ENCODE assay signal across 30 cellular contexts in genomic region chr6:11740875-11741274, GRCh38. TPM values are rescaled to one million over a fixed set of nuclear protein-coding genes. Genes with fewer than 3 reads are reported as not detected.
"Had no signal": no experiment of that assay in that cellular context is flagged by ENCODE, and none has a peak within 500 bp of the region (broad histone marks: within the 10 kb centered on the region; RNA-seq: fewer than 3 reads in every experiment).

No MANE protein-coding gene starts in this region.

- ATAC-seq: activated naive CD4-positive, alpha-beta T cell treated with anti-CD3 and anti-CD28 coated beads, Interleukin-2, amount 50 U/mL, for 72 hours; activated T-cell treated with anti-CD3 and anti-CD28 coated beads, Interleukin-2, amount 50 U/mL, for 4 hours; gastroesophageal sphincter; heart right ventricle; T-cell had no signal

- H3K27ac Mint-ChIP-seq: activated B cell treated with CpG ODN at 0.5 μM for 24 hours; activated naive CD4-positive, alpha-beta T cell treated with anti-CD3 and anti-CD28 coated beads, Interleukin-2, amount 10 ng/mL, durations not matched to agents 7 days and 5 days; activated naive CD4-positive, alpha-beta T cell treated with anti-CD3 and anti-CD28 coated beads, Interleukin-2, amount 50 U/mL, for 72 hours; activated T-helper 1 cell treated with anti-CD3 and anti-CD28 coated beads, Interleukin-12 subunit alpha, Interleukin-12 subunit beta, Interleukin-2, Interleukin-4 antibody, amounts not matched to agents 30 ng/mL and 10 ng/mL and 1 ng/mL, durations not matched to agents 14 hours and 24 hours and 36 hours; brain; T-helper 1 cell treated with Interleukin-12 subunit alpha and Interleukin-12 subunit beta and Interleukin-4 antibody, amounts not matched to agents 30 μg/mL and 1 μg/mL, for 36 hours; T-helper 2 cell treated with Interferon-gamma antibody and Interleukin-4, amounts not matched to agents 5 μg/mL and 100 μg/mL, for 36 hours had no signal

- DNase-seq: activated B cell treated with CpG ODN at 0.5 μM for 24 hours; activated CD4-positive, alpha-beta T cell treated with anti-CD3 and anti-CD28 coated beads for 48 hours; activated CD4-positive, alpha-beta T cell treated with anti-CD3 and anti-CD28 coated beads, Interleukin-2, amount 50 U/mL, for 1 hour; activated CD4-positive, alpha-beta T cell treated with anti-CD3 and anti-CD28 coated beads, Interleukin-2, amount 50 U/mL, for 48 hours; activated CD8-positive, alpha-beta memory T cell treated with anti-CD3 and anti-CD28 coated beads, Interleukin-2, amount 50 U/mL, for 48 hours; activated gamma-delta T cell; activated naive CD4-positive, alpha-beta T cell; activated naive CD4-positive, alpha-beta T cell treated with anti-CD3 and anti-CD28 coated beads, Interleukin-2, amount 10 ng/mL, durations not matched to agents 7 days and 5 days; activated T-cell treated with anti-CD3 and anti-CD28 coated beads, Interleukin-2, amount 50 U/mL, for 4 hours; adrenal gland; amygdala; central memory CD4-positive, alpha-beta T cell; cerebellar nuclear complex; colonic mucosa; effector CD8-positive, alpha-beta T cell; esophagus squamous epithelium; foreskin melanocyte; heart right ventricle; SW 1271; T-cell; T1000; WERI-Rb-1 had no signal

- H3K4me3 Mint-ChIP-seq: activated B cell treated with CpG ODN at 0.5 μM for 24 hours; activated naive CD4-positive, alpha-beta T cell treated with anti-CD3 and anti-CD28 coated beads, Interleukin-2, amount 10 ng/mL, durations not matched to agents 7 days and 5 days; activated T-cell treated with anti-CD3 and anti-CD28 coated beads, Interleukin-2, amount 50 U/mL, for 4 hours; activated T-helper 1 cell treated with anti-CD3 and anti-CD28 coated beads, Interleukin-12 subunit alpha, Interleukin-12 subunit beta, Interleukin-2, Interleukin-4 antibody, amounts not matched to agents 30 ng/mL and 10 ng/mL and 1 ng/mL, durations not matched to agents 14 hours and 24 hours and 36 hours; brain; T-cell; T-helper 1 cell treated with Interleukin-12 subunit alpha and Interleukin-12 subunit beta and Interleukin-4 antibody, amounts not matched to agents 30 μg/mL and 1 μg/mL, for 36 hours; T-helper 2 cell treated with Interferon-gamma antibody and Interleukin-4, amounts not matched to agents 5 μg/mL and 100 μg/mL, for 36 hours had no signal

- H3K4me1 Mint-ChIP-seq: activated B cell treated with CpG ODN at 0.5 μM for 24 hours had no signal

- H3K9me3 Mint-ChIP-seq: activated B cell treated with CpG ODN at 0.5 μM for 24 hours had no signal

- H3K27me3 Mint-ChIP-seq: activated naive CD4-positive, alpha-beta T cell treated with anti-CD3 and anti-CD28 coated beads, Interleukin-2, amount 10 ng/mL, durations not matched to agents 7 days and 5 days had no signal

- H3K36me3 Mint-ChIP-seq: brain, T-cell had no signal

RNA-seq across cellular contexts. Expression of gene ADTRP, which starts 37.7 kb away (rescaled TPM):
- total RNA-seq: ascending aorta, cardiac muscle cell had no signal
